8 cellular contexts compared by ENCODE assay signal in the genomic region with DNA sequence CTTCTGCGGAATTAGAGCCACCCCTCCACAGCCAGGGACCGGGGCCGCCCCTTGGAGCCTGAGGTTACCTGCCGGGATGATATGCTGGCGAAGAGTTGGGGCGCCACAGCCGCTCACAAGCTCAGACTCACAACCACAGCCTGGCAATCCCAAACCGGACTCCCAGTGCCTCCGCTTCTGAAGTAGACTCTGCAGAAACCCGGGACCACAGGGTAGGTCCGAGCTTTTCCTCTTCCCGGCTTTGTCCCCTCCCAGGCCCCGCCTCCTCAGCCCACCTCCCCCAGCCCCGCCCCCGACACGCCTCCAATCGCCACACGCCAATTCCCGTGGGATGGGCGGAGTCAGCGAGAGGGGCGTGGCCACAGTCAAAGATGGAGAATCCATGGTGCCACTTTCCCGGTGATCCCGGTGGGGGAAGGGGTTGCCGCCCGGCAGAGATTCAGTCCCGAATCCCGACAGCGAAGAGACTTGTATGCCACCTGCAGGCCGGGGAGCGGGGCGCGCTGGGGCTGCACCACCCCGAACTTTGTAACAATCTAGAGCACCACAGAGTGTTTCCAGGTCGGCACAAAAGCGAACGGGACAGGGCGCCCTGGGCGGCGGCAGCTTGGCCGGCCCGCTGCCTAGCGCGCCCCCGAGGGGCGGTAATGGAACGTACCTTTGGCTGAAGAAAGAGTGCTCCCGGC. TPM values are rescaled to one million over a fixed set of nuclear protein-coding genes. Genes with fewer than 3 reads are reported as not detected.
DNase-seq lines count a peak whose midpoint lies in the region; ATAC-seq, FAIRE-seq and TF ChIP-seq lines count a peak whose summit lies in the region.

Gene IDH1 (minus strand): TSS at position 201 of the 686 bp plus-strand sequence. CDS start 3,520 bp downstream, outside the sequence.

- no peaks in the 10 kb centered on the region for H4K20me1 ChIP-seq in HepG2 (ENCODE audit: insufficient read depth, low read length)

- peak; percentile 86 to 99 for TF ChIP-seq POLR2A in HepG2 (IDR thresholded peaks at IDR 0.05; ENCODE audit: insufficient read depth in 1 of 2, low read depth in 2 of 2, low read length in 2 of 2)

- peak within 1 kb of the TSS; percentile 64 for H2AFZ ChIP-seq in HepG2 (ENCODE audit: low read length)

- TF ChIP-seq CTCF in HepG2 (CRISPR knock-in tag; IDR thresholded peaks at IDR 0.05) = peak; percentile 84

- TF ChIP-seq EP300 in HepG2 (IDR thresholded peaks at IDR 0.05; ENCODE audit: low read depth in 2 of 2, low read length in 2 of 2) (0 out of 4 replicates have a peak, but pooled peaks of 1 of the 2 experiments have one; percentile 18), HepG2 (CRISPR knock-in tag; IDR thresholded peaks at IDR 0.05; ENCODE audit: borderline replicate concordance) (0 out of 2 replicates have a peak, but pooled peaks have one; percentile 1)

- no peaks in the 10 kb centered on the region; a peak in 2 of 5 replicates for H3K27me3 ChIP-seq in HepG2 (ENCODE audit: control insufficient read depth in 1 of 2, insufficient read depth in 2 of 2, low read length in 2 of 2)

- peaks cover 23% of the 10 kb centered on the region for H3K36me3 Mint-ChIP-seq in activated CD4-positive, alpha-beta T cell treated with anti-CD3 and anti-CD28 coated beads, Interleukin-2, amount 10 ng/mL, durations not matched to agents 7 days and 5 days (ENCODE audit: low read depth)

- H3K4me2 ChIP-seq in HepG2 (ENCODE audit: low read depth, low read length) = peak within 1 kb of the TSS; percentile 95

- peaks cover 65% of the 10 kb centered on the region for H3K4me1 ChIP-seq in HepG2 (ENCODE audit: insufficient read depth, low read length)

- intact Hi-C loops in HepG2 (cut with micrococcal nuclease; ENCODE audit: unreplicated experiment) = loop anchor here (1.0 kb wide), 4 partner anchors 11 to 726 kb away; partner anchors contain the start of genes CREB1 and PIKFYVE

- in situ Hi-C loops in HepG2 (cut with HindIII; ENCODE audit: extremely low pct_ligation_motif_present, low pct_unique_long_range_greater_than_20kb) = loop anchor here (5.0 to 25.0 kb wide), 3 partner anchors 78 to 543 kb away; partner anchors contain the start of gene CCNYL1

- ATAC-seq in HG03460 (IDR thresholded peaks at IDR 0.05; ENCODE audit: unreplicated experiment) (peak; percentile 66), HepG2 (peak; percentile 81)

- no peaks in the 10 kb centered on the region for H3K9me3 ChIP-seq in HepG2 (ENCODE audit: low read length)

- H3K4me3 ChIP-seq in HepG2 (replicated peaks in 1 of 3; ENCODE audit: insufficient read depth in 1 of 3, low read depth in 2 of 3, low read length in 3 of 3) = peak within 1 kb of the TSS; percentile 85 to 100 (median 100)

- DNase-seq in C1 segment of cervical spinal cord (lab: John Stamatoyannopoulos, UW) (peak; percentile 59 to 97 (median 94)), GM19240 (ENCODE audit: insufficient read length, low spot score) (peak; percentile 56), NCI-H526 treated with DMSO at 0.1 percent for 48 hours (lab: John Stamatoyannopoulos, UW) (peak; percentile 87), cortex of kidney (lab: John Stamatoyannopoulos, UW) (peak; percentile 38), HepG2 (ENCODE audit: low spot score) (peak; percentile 94)
- DNase-seq in activated CD4-positive, alpha-beta T cell treated with anti-CD3 and anti-CD28 coated beads, Interleukin-2, amount 10 ng/mL, durations not matched to agents 7 days and 5 days = peak; percentile 95
- peak; percentile 98 for DNase-seq in stimulated activated CD4-positive, alpha-beta T cell treated with anti-CD3 and anti-CD28 coated beads, Interleukin-4, amount 100 ng/mL, for 1 hour

- H3K27me3 Mint-ChIP-seq in activated CD4-positive, alpha-beta T cell treated with anti-CD3 and anti-CD28 coated beads, Interleukin-2, amount 10 ng/mL, durations not matched to agents 7 days and 5 days = no peaks in the 10 kb centered on the region

- H3K79me2 ChIP-seq in HepG2 (ENCODE audit: insufficient read depth, low read length) = peaks cover 40% of the 10 kb centered on the region

- peak within 1 kb of the TSS; percentile 91 for H3K9ac ChIP-seq in HepG2 (ENCODE audit: insufficient read depth, low read depth, low read length)

- POLR2A ChIA-PET in activated CD4-positive, alpha-beta T cell treated with anti-CD3 and anti-CD28 coated beads, Interleukin-2, amount 10 ng/mL, durations not matched to agents 7 days and 5 days (lab: Charles Lee) = interaction anchor here (1.1 kb wide), 1 partner anchor 10 kb away, joined by 3 read pairs; no protein-coding TSS in a partner anchor
- POLR2A ChIA-PET in HepG2 (lab: Yijun Ruan, JAX) = interaction anchor here (0.7 to 7.8 kb wide), 27 partner anchors 10 to 1916 kb away, joined by 3 to 145 read pairs (median 5); partner anchors contain the start of genes CCNYL1, CREB1, FZD5 and KANSL1L

- no peak for FAIRE-seq in HepG2 (lab: Jason Lieb, UNC)

- BruUV-seq in HepG2 (replicated peaks; lab: Mats Ljungman, UMichigan) = no TSS peak

- H3K4me1 Mint-ChIP-seq in activated CD4-positive, alpha-beta T cell treated with anti-CD3 and anti-CD28 coated beads, Interleukin-2, amount 10 ng/mL, durations not matched to agents 7 days and 5 days = peaks cover 36% of the 10 kb centered on the region

- peak within 1 kb of the TSS; percentile 97 for H3K27ac ChIP-seq in HepG2 (ENCODE audit: extremely low read length, insufficient read depth, low read length)

- peak; percentile 84 for TF ChIP-seq RAD21 in HepG2 (CRISPR knock-in tag; IDR thresholded peaks at IDR 0.05)

- CTCF ChIA-PET in activated CD4-positive, alpha-beta T cell treated with anti-CD3 and anti-CD28 coated beads, Interleukin-2, amount 10 ng/mL, durations not matched to agents 7 days and 5 days (lab: Charles Lee) = interaction anchor here (0.6 to 4.9 kb wide), 7 partner anchors 11 to 103 kb away, joined by 3 to 28 read pairs (median 3); partner anchors contain the start of gene PIKFYVE
- CTCF ChIA-PET in HepG2 (lab: Yijun Ruan, JAX; ENCODE audit: low intra/inter-chr PET ratio, low total read pairs) = interaction anchor here (1.1 to 2.4 kb wide), 6 partner anchors 10 to 153 kb away, joined by 3 to 11 read pairs (median 4); no protein-coding TSS in a partner anchor

- peak within 1 kb of the TSS; percentile 79 for H3K27ac Mint-ChIP-seq in activated CD4-positive, alpha-beta T cell treated with anti-CD3 and anti-CD28 coated beads, Interleukin-2, amount 10 ng/mL, durations not matched to agents 7 days and 5 days

- no peaks in the 10 kb centered on the region for H3K9me3 Mint-ChIP-seq in activated CD4-positive, alpha-beta T cell treated with anti-CD3 and anti-CD28 coated beads, Interleukin-2, amount 10 ng/mL, durations not matched to agents 7 days and 5 days

- 1% methylated on average over 37 of the region's 48 CpGs for WGBS in HepG2 (ENCODE audit: low lambda C conversion rate)

- H3K4me3 Mint-ChIP-seq in activated CD4-positive, alpha-beta T cell treated with anti-CD3 and anti-CD28 coated beads, Interleukin-2, amount 10 ng/mL, durations not matched to agents 7 days and 5 days = peak within 1 kb of the TSS; percentile 92

- peaks cover 3 to 30% of the 10 kb centered on the region in 2 experiments; a peak in 4 of 5 replicates for H3K36me3 ChIP-seq in HepG2 (replicated peaks in 1 of 2; ENCODE audit: control insufficient read depth in 1 of 2, insufficient read depth in 2 of 2, low read length in 2 of 2)

TF ChIP-seq in HepG2, 621 proteins besides CTCF, POLR2A, EP300 and RAD21 (continues in another document):
- peak; percentile 93 for TF ChIP-seq XRCC5 (optimal IDR thresholded peaks at IDR 0.05; ENCODE audit: low read length)
- no peak for TF ChIP-seq ZNF207 (IDR thresholded peaks at IDR 0.05; ENCODE audit: borderline replicate concordance)
- TF ChIP-seq ZNF326 (CRISPR knock-in tag; IDR thresholded peaks at IDR 0.05; ENCODE audit: borderline replicate concordance) = no peak
- TF ChIP-seq ZNF34 (CRISPR knock-in tag; IDR thresholded peaks at IDR 0.05; ENCODE audit: borderline replicate concordance) = 0 out of 2 replicates have a peak, but pooled peaks have one; percentile 39
- peak; percentile 54; the same call in 1 of the 2 replicates for TF ChIP-seq ZNF225 (CRISPR knock-in tag; IDR thresholded peaks at IDR 0.05)
- TF ChIP-seq KAT7 (CRISPR knock-in tag; IDR thresholded peaks at IDR 0.05; ENCODE audit: borderline replicate concordance) = 0 out of 2 replicates have a peak, but pooled peaks have one; percentile 72
- peak; percentile 80; the same call in 1 of the 2 replicates for TF ChIP-seq ZSCAN30 (CRISPR knock-in tag; IDR thresholded peaks at IDR 0.05)
- no peak for TF ChIP-seq ZNF530 (CRISPR knock-in tag; IDR thresholded peaks at IDR 0.05; ENCODE audit: low read depth)
- no peak for TF ChIP-seq FLYWCH1 (CRISPR knock-in tag; IDR thresholded peaks at IDR 0.05)
- no peak for TF ChIP-seq ZFP1 (CRISPR knock-in tag; IDR thresholded peaks at IDR 0.05)
- no peak for TF ChIP-seq RNF2 (conservative IDR thresholded peaks at IDR 0.05; ENCODE audit: low read depth)

RNA-seq across cellular contexts. Expression of gene IDH1, which starts in this region (rescaled TPM):
- total RNA-seq in activated CD4-positive, alpha-beta T cell treated with anti-CD3 and anti-CD28 coated beads, Interleukin-2, amount 10 ng/mL, durations not matched to agents 7 days and 5 days = 10 to 100 TPM; 25.1 to 27.3 TPM
- 1,077 and 1,654 TPM in 2 replicates for total RNA-seq in HepG2 (2016; rRNA removed; fragmentation: Illumina TruSeq; extraction: Trizol)
- total RNA-seq in HepG2 (2016; cell fraction: cytosol; rRNA removed; fragmentation: Illumina TruSeq; extraction: Trizol; ENCODE audit: low read depth) = 96.9 and 104 TPM in 2 replicates
- 1,083 and 1,679 TPM in 2 replicates for total RNA-seq in HepG2 (2016; cell fraction: insoluble cytoplasmic fraction; rRNA removed; fragmentation: Illumina TruSeq; extraction: Trizol)
- 314 and 331 TPM in 2 replicates for total RNA-seq in HepG2 (2016; cell fraction: membrane; rRNA removed; fragmentation: Illumina TruSeq; extraction: Trizol)
- 500 TPM in 2 replicates for total RNA-seq in HepG2 (2016; cell fraction: nucleus; rRNA removed; fragmentation: Illumina TruSeq; extraction: Trizol)
- 258 and 312 TPM in 2 replicates for polyA plus RNA-seq in HepG2 (2011; rRNA removed)
- polyA plus RNA-seq in HepG2 (2011; cell fraction: cytosol; rRNA removed) = 157 and 214 TPM in 2 replicates
- 167 and 204 TPM in 2 replicates for polyA plus RNA-seq in HepG2 (2011; cell fraction: nucleus; rRNA removed)
- polyA plus RNA-seq in HepG2 (2012) = 217 and 288 TPM in 2 replicates
- 73.2 and 78.3 TPM in 2 replicates for polyA plus RNA-seq in HepG2 (2016; cell fraction: cytosol; fragmentation: Illumina TruSeq; extraction: Trizol; ENCODE audit: low read depth)
- polyA plus RNA-seq in HepG2 (2016; cell fraction: insoluble cytoplasmic fraction; fragmentation: Illumina TruSeq; extraction: Trizol; ENCODE audit: low read depth) = 1,387 and 1,488 TPM in 2 replicates
- polyA plus RNA-seq in HepG2 (2016; cell fraction: membrane; fragmentation: Illumina TruSeq; extraction: Trizol; ENCODE audit: low read depth) = 191 and 213 TPM in 2 replicates
- 593 and 621 TPM in 2 replicates for polyA plus RNA-seq in HepG2 (2016; cell fraction: nucleus; fragmentation: Illumina TruSeq; extraction: Trizol; ENCODE audit: insufficient read depth, low read depth)
- 68.1 and 135 TPM in 2 replicates for polyA minus RNA-seq in HepG2 (2011; rRNA and poly(A)+ RNA removed; ENCODE audit: low replicate concordance)
- polyA minus RNA-seq in HepG2 (2011; cell fraction: cytosol; rRNA and poly(A)+ RNA removed) = 164 and 173 TPM in 2 replicates
- polyA minus RNA-seq in HepG2 (2011; cell fraction: nucleus; rRNA and poly(A)+ RNA removed) = 247 and 293 TPM in 2 replicates

Comparison
In these comparisons a context has a peak if more than half of its experiments do, and no peak if none do; other contexts are left out.
1. Peak in every context shown above with its lines: DNase-seq, ATAC-seq, H3K4me3 ChIP-seq and H3K27ac ChIP-seq.
2. DNase-seq: peak in every context shown above with its lines; median percentile 98 in stimulated activated CD4-positive, alpha-beta T cell treated with anti-CD3 and anti-CD28 coated beads, Interleukin-4, amount 100 ng/mL, for 1 hour; 95 in activated CD4-positive, alpha-beta T cell treated with anti-CD3 and anti-CD28 coated beads, Interleukin-2, amount 10 ng/mL, durations not matched to agents 7 days and 5 days; 94 in C1 segment of cervical spinal cord; 94 in HepG2; 87 in NCI-H526 treated with DMSO at 0.1 percent for 48 hours; 56 in GM19240; 38 in cortex of kidney.